ENCODE assay signal across 10 cellular contexts in the genomic region with DNA sequence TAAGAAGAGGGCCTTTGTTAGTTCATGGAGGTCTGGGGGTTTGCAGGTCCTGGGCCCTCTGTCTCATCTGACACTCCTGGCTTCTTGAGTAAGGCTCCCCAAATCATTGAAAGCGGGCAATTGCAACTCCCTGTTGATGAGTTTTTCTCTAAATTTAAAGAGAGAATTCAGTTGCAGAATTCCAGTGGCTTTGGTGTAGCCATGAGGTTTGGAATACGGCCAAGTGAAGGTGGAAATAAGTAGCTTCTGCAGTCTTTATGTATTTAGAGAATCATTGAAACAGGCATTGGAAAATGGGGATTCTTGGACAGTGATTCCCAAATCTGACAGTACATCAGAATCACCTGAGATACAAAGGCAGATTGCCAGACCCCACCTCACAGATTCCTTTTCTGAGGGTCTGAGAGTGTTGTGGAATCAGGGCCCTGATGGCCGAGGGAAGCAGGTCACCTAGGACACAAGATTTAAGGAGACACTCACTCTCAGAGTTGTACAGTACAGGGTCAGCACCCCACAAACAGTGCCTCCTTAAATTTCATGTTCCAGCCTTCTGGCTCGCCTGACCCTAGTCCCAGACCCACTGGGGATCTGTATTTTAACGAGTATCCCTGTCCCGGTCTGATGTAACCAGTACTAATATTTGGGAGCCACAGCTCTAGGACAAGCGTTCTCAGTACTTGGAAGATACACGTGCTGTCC. TPM values are rescaled to one million over a fixed set of nuclear protein-coding genes. Genes with fewer than 3 reads are reported as not detected.
DNase-seq lines count a peak whose midpoint lies in the region; ATAC-seq, FAIRE-seq and TF ChIP-seq lines count a peak whose summit lies in the region.
"Had no signal": no experiment of that assay in that cellular context is flagged by ENCODE, and none has a peak within 500 bp of the region (broad histone marks: within the 10 kb centered on the region; RNA-seq: fewer than 3 reads in every experiment).

No MANE protein-coding gene starts in this region.

- H3K27me3 ChIP-seq in breast epithelium (no peaks in the 10 kb centered on the region), mammary epithelial cell (ENCODE audit: insufficient read depth, low read length) (no peaks in the 10 kb centered on the region), pancreas (no peaks in the 10 kb centered on the region)
- H3K27me3 ChIP-seq: testis had no signal

- H3K79me2 ChIP-seq in mammary epithelial cell (ENCODE audit: insufficient read depth, low read length): no peaks in the 10 kb centered on the region

- peak overlapping the region; percentile 71 to 78 for H3K27ac ChIP-seq in breast epithelium
- H3K27ac ChIP-seq in mammary epithelial cell (ENCODE audit: insufficient read depth, low read depth, low read length): no peak overlapping the region
- peak overlapping the region; percentile 35 to 83 (median 67) for H3K27ac ChIP-seq in pancreas

- peaks cover 24 to 58% of the 10 kb centered on the region in 2 donors for H3K4me1 ChIP-seq in breast epithelium
- H3K4me1 ChIP-seq in mammary epithelial cell (ENCODE audit: insufficient read depth, low read length): no peaks in the 10 kb centered on the region
- peaks cover 73 to 99% (median 84%) of the 10 kb centered on the region in 3 donors for H3K4me1 ChIP-seq in pancreas

- WGBS in mammary epithelial cell (ENCODE audit: low coverage, missing lambda C conversion rate): 79% methylated on average over 8 of the region's 8 CpGs
- 74 to 75% methylated on average over 8 of the region's 8 CpGs for WGBS in pancreas, 2 donors

- no peak for TF ChIP-seq POLR2A in breast epithelium (IDR thresholded peaks at IDR 0.05)

- in situ Hi-C loops in mammary epithelial cell (cut with MboI; ENCODE audit: low sequenced_read_pairs in 2 of 2): no loop called here

- BruUV-seq in mammary epithelial cell (replicated peaks; lab: Mats Ljungman, UMichigan): no TSS peak

- intact Hi-C loops in breast epithelium (cut with DNase I; ENCODE audit: low total_unique reads): no loop called here
- intact Hi-C loops in mammary epithelial cell (cut with micrococcal nuclease): no loop called here
- intact Hi-C loops in Right ventricle myocardium superior (cut with DNase I): no loop called here
- intact Hi-C loops in pancreas (cut with DNase I): loop anchor here in 1 of 3 donors (5.0 kb wide), 1 partner anchor 37 kb away; a partner anchor contains a TSS
- intact Hi-C loops in posterior cingulate gyrus (cut with DNase I): loop anchor here (5.0 kb wide), 1 partner anchor 37 kb away; a partner anchor contains a TSS

- CTCF ChIA-PET in mammary epithelial cell (lab: Charles Lee; ENCODE audit: low non-redundant PET): no interaction called here

- dilution Hi-C loops in mammary epithelial cell (cut with HindIII; ENCODE audit: low sequenced_read_pairs): no loop called here

- no peaks in the 10 kb centered on the region for H4K20me1 ChIP-seq in mammary epithelial cell (ENCODE audit: insufficient read depth, low read length)

- H3K36me3 ChIP-seq in breast epithelium (no peaks in the 10 kb centered on the region), mammary epithelial cell (ENCODE audit: insufficient read depth, low read length) (no peaks in the 10 kb centered on the region), pancreas (no peaks in the 10 kb centered on the region)

- H3K9me3 ChIP-seq in breast epithelium (no peaks in the 10 kb centered on the region), mammary epithelial cell (replicated peaks; ENCODE audit: insufficient read depth, low read length) (no peaks in the 10 kb centered on the region), pancreas (no peaks in the 10 kb centered on the region)
- H3K9me3 ChIP-seq: testis had no signal

- peak; percentile 5 for ATAC-seq in Right ventricle myocardium superior (ENCODE audit: poor library complexity)
- no peak for ATAC-seq in pancreas

- no peak for TF ChIP-seq CTCF in breast epithelium (IDR thresholded peaks at IDR 0.05)
- no peak for TF ChIP-seq CTCF in mammary epithelial cell (conservative IDR thresholded peaks at IDR 0.05 in 1 of 2, IDR thresholded peaks at IDR 0.05 in 1 of 2; ENCODE audit: extremely low read depth in 1 of 2, insufficient read depth in 1 of 2, low read depth in 1 of 2, low read length in 2 of 2)
- no peak for TF ChIP-seq CTCF in pancreas (IDR thresholded peaks at IDR 0.05)

- no peak overlapping the region for H3K9ac ChIP-seq in mammary epithelial cell (ENCODE audit: insufficient read depth, low read length)

- no peak overlapping the region for H2AFZ ChIP-seq in mammary epithelial cell (ENCODE audit: low read depth, low read length)

- DNase-seq in breast epithelium (ENCODE audit: low spot score in 2 of 2) (no peak), mammary epithelial cell (no peak), Right ventricle myocardium superior (no peak), pancreas (no peak), NK-92 (lab: John Stamatoyannopoulos, UW; ENCODE audit: unreplicated experiment) (no peak), GM19240 (ENCODE audit: insufficient read length, low spot score) (no peak), posterior cingulate gyrus (no peak)
- no peak for DNase-seq in activated naive CD4-positive, alpha-beta T cell treated with Interleukin-2 at 50 U/mL for 16 hours
- DNase-seq: stimulated activated CD4-positive, alpha-beta T cell treated with anti-CD3 and anti-CD28 coated beads, Interleukin-2, amount 100 ng/mL, for 48 hours; testis had no signal

- no peak for FAIRE-seq in pancreas (lab: Jason Lieb, UNC)

- H3K4me2 ChIP-seq in mammary epithelial cell (ENCODE audit: insufficient read depth, low read depth, low read length): no peak overlapping the region

- H3K4me3 ChIP-seq in breast epithelium: no peak overlapping the region
- no peak overlapping the region for H3K4me3 ChIP-seq in mammary epithelial cell (replicated peaks in 1 of 3; ENCODE audit: insufficient read depth in 1 of 3, low read depth in 2 of 3, low read length in 3 of 3)
- no peak overlapping the region for H3K4me3 ChIP-seq in pancreas
- H3K4me3 ChIP-seq: testis had no signal

RNA-seq across cellular contexts. Expression of a gene that starts 37.7 kb away (rescaled TPM):
- total RNA-seq in breast epithelium (10 to 100 TPM; 26.5 to 64.8 (median 33.2) TPM), mammary epithelial cell (1 to 10 TPM; 2.2 to 6.8 TPM), Right ventricle myocardium superior (28.9 TPM), pancreas (10 to 100 TPM in 5 of 6 donors, 1 to 10 TPM in 1; 9.1 to 28.7 (median 13.6) TPM)
- polyA plus RNA-seq in mammary epithelial cell (1.7 TPM), pancreas (1 to 10 TPM; 6.7 to 8.7 TPM)
- polyA minus RNA-seq in mammary epithelial cell: not detected
